19 cellular contexts compared by ENCODE assay signal in the genomic region with DNA sequence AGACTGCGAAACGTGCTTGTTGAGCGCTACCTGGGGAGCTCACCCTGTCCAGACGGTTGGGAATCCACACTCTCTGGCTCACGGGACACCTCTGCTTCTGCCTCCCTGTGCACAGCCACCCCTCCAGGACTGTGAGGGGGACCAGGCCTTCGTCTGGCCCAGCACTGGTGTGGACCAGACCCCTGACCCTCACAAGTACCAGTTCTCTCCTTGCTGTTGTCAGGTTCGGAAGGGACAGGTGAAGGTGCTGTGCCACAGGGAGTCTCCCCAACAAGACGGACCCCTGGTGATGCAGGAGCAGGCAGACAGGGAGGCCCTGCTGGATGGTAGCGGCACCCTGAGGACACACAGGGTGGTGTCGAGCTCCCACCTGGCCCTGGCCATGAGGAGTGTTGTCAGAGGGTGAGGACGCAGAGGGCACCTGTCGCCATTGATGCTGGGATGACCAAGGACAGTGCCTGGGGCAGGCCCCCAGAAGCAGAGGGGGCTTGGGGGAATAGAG. TPM values are rescaled to one million over a fixed set of nuclear protein-coding genes. Genes with fewer than 3 reads are reported as not detected.
A peak's percentile ranks its signal among the peaks of the same experiment; 100 is the strongest.
DNase-seq lines count a peak whose midpoint lies in the region; FAIRE-seq and TF ChIP-seq lines count a peak whose summit lies in the region.
"Had no signal": no experiment of that assay in that cellular context is flagged by ENCODE, and none has a peak within 500 bp of the region (broad histone marks: within the 10 kb centered on the region; RNA-seq: fewer than 3 reads in every experiment).

No MANE protein-coding gene starts in this region.

- POLR2A ChIA-PET in activated CD4-positive, alpha-beta T cell treated with anti-CD3 and anti-CD28 coated beads, Interleukin-2, amount 10 ng/mL, durations not matched to agents 7 days and 5 days (lab: Charles Lee), result no interaction called here

- no peaks in the 10 kb centered on the region for H3K36me3 Mint-ChIP-seq in activated CD4-positive, alpha-beta T cell treated with anti-CD3 and anti-CD28 coated beads, Interleukin-2, amount 10 ng/mL, durations not matched to agents 7 days and 5 days (ENCODE audit: low read depth)
- no peaks in the 10 kb centered on the region for H3K36me3 Mint-ChIP-seq in activated CD4-positive, alpha-beta T cell treated with anti-CD3 and anti-CD28 coated beads, Interleukin-2, amount 10 ng/mL, durations not matched to agents 24 days and 14 days (ENCODE audit: low read depth)
- H3K36me3 Mint-ChIP-seq: mesothelial cell of epicardium had no signal

- H3K9me3 Mint-ChIP-seq in activated CD4-positive, alpha-beta T cell treated with anti-CD3 and anti-CD28 coated beads, Interleukin-2, amount 10 ng/mL, durations not matched to agents 7 days and 5 days, result no peaks in the 10 kb centered on the region
- no peaks in the 10 kb centered on the region for H3K9me3 Mint-ChIP-seq in activated CD4-positive, alpha-beta T cell treated with anti-CD3 and anti-CD28 coated beads, Interleukin-2, amount 10 ng/mL, durations not matched to agents 24 days and 14 days
- H3K9me3 Mint-ChIP-seq: CD4-positive, alpha-beta T cell had no signal

- intact Hi-C loops in activated CD4-positive, alpha-beta T cell treated with anti-CD3 and anti-CD28 coated beads, Interleukin-2, amount 10 ng/mL, durations not matched to agents 24 days and 14 days (cut with micrococcal nuclease), result no loop called here

- H3K27me3 Mint-ChIP-seq in activated CD4-positive, alpha-beta T cell treated with anti-CD3 and anti-CD28 coated beads, Interleukin-2, amount 10 ng/mL, durations not matched to agents 7 days and 5 days, result peaks cover 7% of the 10 kb centered on the region
- H3K27me3 Mint-ChIP-seq in activated CD4-positive, alpha-beta T cell treated with anti-CD3 and anti-CD28 coated beads, Interleukin-2, amount 10 ng/mL, durations not matched to agents 24 days and 14 days, result peaks cover 5% of the 10 kb centered on the region

- peak; percentile 4 for DNase-seq in activated CD4-positive, alpha-beta T cell treated with anti-CD3 and anti-CD28 coated beads, Interleukin-2, amount 10 ng/mL, durations not matched to agents 7 days and 5 days
- DNase-seq in activated CD4-positive, alpha-beta T cell treated with anti-CD3 and anti-CD28 coated beads, Interleukin-2, amount 10 ng/mL, durations not matched to agents 24 days and 14 days, result no peak
- DNase-seq in GM12892 (ENCODE audit: insufficient read length), result peak; percentile 13
- DNase-seq in islet precursor cell, result peak; percentile 48
- DNase-seq in stimulated activated CD8-positive, alpha-beta memory T cell treated with anti-CD3 and anti-CD28 coated beads, Interleukin-4, amount 100 ng/mL, for 48 hours, result peak; percentile 20
- DNase-seq in dermis blood vessel endothelial cell, result no peak
- DNase-seq in HuH-7.5 (ENCODE audit: low spot score), result no peak
- DNase-seq in GM20000 (ENCODE audit: low spot score), result no peak
- DNase-seq: esophagus squamous epithelium; KBM-7; NCI-H524; nucleus accumbens; stimulated activated CD4-positive, alpha-beta T cell treated with anti-CD3 and anti-CD28 coated beads, Interleukin-4, amount 100 ng/mL, for 4 hours; thyroid gland had no signal

- H3K4me1 Mint-ChIP-seq in activated CD4-positive, alpha-beta T cell treated with anti-CD3 and anti-CD28 coated beads, Interleukin-2, amount 10 ng/mL, durations not matched to agents 7 days and 5 days, result peaks cover 6% of the 10 kb centered on the region
- H3K4me1 Mint-ChIP-seq in activated CD4-positive, alpha-beta T cell treated with anti-CD3 and anti-CD28 coated beads, Interleukin-2, amount 10 ng/mL, durations not matched to agents 24 days and 14 days, result peaks cover 4% of the 10 kb centered on the region

- FAIRE-seq in GM12892 (lab: Jason Lieb, UNC), result no peak
- FAIRE-seq: astrocyte, GM19239 had no signal

- no peak overlapping the region for H3K27ac Mint-ChIP-seq in activated CD4-positive, alpha-beta T cell treated with anti-CD3 and anti-CD28 coated beads, Interleukin-2, amount 10 ng/mL, durations not matched to agents 7 days and 5 days
- no peak overlapping the region for H3K27ac Mint-ChIP-seq in activated CD4-positive, alpha-beta T cell treated with anti-CD3 and anti-CD28 coated beads, Interleukin-2, amount 10 ng/mL, durations not matched to agents 24 days and 14 days
- H3K27ac Mint-ChIP-seq: CD4-positive, alpha-beta T cell; mesothelial cell of epicardium had no signal

- CTCF ChIA-PET in activated CD4-positive, alpha-beta T cell treated with anti-CD3 and anti-CD28 coated beads, Interleukin-2, amount 10 ng/mL, durations not matched to agents 7 days and 5 days (lab: Charles Lee), result no interaction called here

- TF ChIP-seq CTCF in GM20000 (IDR thresholded peaks at IDR 0.05; ENCODE audit: extremely low read depth, missing control alignments), result no peak

- no peak overlapping the region for H3K4me3 Mint-ChIP-seq in activated CD4-positive, alpha-beta T cell treated with anti-CD3 and anti-CD28 coated beads, Interleukin-2, amount 10 ng/mL, durations not matched to agents 7 days and 5 days
- no peak overlapping the region for H3K4me3 Mint-ChIP-seq in activated CD4-positive, alpha-beta T cell treated with anti-CD3 and anti-CD28 coated beads, Interleukin-2, amount 10 ng/mL, durations not matched to agents 24 days and 14 days
- H3K4me3 Mint-ChIP-seq: CD4-positive, alpha-beta T cell; mesothelial cell of epicardium had no signal

- no peak for TF ChIP-seq POLR2A in GM12892 (IDR thresholded peaks at IDR 0.05; ENCODE audit: low read depth, low read length)

RNA-seq across cellular contexts. Expression of gene RASGEF1A, which starts 15.2 kb away (rescaled TPM):
- total RNA-seq in activated CD4-positive, alpha-beta T cell treated with anti-CD3 and anti-CD28 coated beads, Interleukin-2, amount 10 ng/mL, durations not matched to agents 7 days and 5 days, result 1 to 10 TPM; 1.6 to 2.3 TPM
- total RNA-seq in activated CD4-positive, alpha-beta T cell treated with anti-CD3 and anti-CD28 coated beads, Interleukin-2, amount 10 ng/mL, durations not matched to agents 24 days and 14 days, result 0.63 and 0.66 TPM in 2 replicates
- 0.11 TPM for polyA plus RNA-seq in GM12892 (2012; ENCODE audit: missing spikeins)
- 0.17 and 0.51 TPM in 2 replicates for total RNA-seq in dermis blood vessel endothelial cell
- total RNA-seq: A673 had no signal

Comparison
In these comparisons a context has a peak if more than half of its experiments do, and no peak if none do; other contexts are left out.
1. DNase-seq: peak in activated CD4-positive, alpha-beta T cell treated with anti-CD3 and anti-CD28 coated beads, Interleukin-2, amount 10 ng/mL, durations not matched to agents 7 days and 5 days (single experiment), GM12892 (single experiment), islet precursor cell (single experiment) and stimulated activated CD8-positive, alpha-beta memory T cell treated with anti-CD3 and anti-CD28 coated beads, Interleukin-4, amount 100 ng/mL, for 48 hours (single experiment); none in activated CD4-positive, alpha-beta T cell treated with anti-CD3 and anti-CD28 coated beads, Interleukin-2, amount 10 ng/mL, durations not matched to agents 24 days and 14 days (single experiment), dermis blood vessel endothelial cell (single experiment), HuH-7.5 (single experiment) and GM20000 (single experiment).